1 cellular context compared by ENCODE assay signal in the genomic region with DNA sequence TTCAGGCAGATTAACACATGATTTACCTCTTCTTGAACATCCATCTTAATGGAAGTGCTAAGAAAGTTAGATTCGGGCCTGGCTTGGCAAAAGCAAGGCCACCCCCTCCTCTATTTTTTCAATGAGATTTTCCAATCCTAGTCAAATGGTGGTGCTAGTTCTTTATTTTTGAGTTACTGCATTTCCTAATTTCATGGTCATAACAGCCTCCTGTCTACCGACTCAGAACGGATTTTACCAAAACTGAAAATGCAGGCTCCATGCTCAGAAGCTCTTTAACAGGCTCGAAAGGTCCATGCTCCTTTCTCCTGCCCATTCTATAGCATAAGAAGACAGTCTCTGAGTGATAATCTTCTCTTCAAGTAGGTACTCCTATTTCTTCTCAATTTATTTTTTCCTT.
TF ChIP-seq lines count a peak whose summit lies in the region.

No MANE protein-coding gene starts in this region.

TF ChIP-seq in GM23338, 12 proteins besides CTCF, POLR2A, EP300 and RAD21:
- TF ChIP-seq, protein P1, sequence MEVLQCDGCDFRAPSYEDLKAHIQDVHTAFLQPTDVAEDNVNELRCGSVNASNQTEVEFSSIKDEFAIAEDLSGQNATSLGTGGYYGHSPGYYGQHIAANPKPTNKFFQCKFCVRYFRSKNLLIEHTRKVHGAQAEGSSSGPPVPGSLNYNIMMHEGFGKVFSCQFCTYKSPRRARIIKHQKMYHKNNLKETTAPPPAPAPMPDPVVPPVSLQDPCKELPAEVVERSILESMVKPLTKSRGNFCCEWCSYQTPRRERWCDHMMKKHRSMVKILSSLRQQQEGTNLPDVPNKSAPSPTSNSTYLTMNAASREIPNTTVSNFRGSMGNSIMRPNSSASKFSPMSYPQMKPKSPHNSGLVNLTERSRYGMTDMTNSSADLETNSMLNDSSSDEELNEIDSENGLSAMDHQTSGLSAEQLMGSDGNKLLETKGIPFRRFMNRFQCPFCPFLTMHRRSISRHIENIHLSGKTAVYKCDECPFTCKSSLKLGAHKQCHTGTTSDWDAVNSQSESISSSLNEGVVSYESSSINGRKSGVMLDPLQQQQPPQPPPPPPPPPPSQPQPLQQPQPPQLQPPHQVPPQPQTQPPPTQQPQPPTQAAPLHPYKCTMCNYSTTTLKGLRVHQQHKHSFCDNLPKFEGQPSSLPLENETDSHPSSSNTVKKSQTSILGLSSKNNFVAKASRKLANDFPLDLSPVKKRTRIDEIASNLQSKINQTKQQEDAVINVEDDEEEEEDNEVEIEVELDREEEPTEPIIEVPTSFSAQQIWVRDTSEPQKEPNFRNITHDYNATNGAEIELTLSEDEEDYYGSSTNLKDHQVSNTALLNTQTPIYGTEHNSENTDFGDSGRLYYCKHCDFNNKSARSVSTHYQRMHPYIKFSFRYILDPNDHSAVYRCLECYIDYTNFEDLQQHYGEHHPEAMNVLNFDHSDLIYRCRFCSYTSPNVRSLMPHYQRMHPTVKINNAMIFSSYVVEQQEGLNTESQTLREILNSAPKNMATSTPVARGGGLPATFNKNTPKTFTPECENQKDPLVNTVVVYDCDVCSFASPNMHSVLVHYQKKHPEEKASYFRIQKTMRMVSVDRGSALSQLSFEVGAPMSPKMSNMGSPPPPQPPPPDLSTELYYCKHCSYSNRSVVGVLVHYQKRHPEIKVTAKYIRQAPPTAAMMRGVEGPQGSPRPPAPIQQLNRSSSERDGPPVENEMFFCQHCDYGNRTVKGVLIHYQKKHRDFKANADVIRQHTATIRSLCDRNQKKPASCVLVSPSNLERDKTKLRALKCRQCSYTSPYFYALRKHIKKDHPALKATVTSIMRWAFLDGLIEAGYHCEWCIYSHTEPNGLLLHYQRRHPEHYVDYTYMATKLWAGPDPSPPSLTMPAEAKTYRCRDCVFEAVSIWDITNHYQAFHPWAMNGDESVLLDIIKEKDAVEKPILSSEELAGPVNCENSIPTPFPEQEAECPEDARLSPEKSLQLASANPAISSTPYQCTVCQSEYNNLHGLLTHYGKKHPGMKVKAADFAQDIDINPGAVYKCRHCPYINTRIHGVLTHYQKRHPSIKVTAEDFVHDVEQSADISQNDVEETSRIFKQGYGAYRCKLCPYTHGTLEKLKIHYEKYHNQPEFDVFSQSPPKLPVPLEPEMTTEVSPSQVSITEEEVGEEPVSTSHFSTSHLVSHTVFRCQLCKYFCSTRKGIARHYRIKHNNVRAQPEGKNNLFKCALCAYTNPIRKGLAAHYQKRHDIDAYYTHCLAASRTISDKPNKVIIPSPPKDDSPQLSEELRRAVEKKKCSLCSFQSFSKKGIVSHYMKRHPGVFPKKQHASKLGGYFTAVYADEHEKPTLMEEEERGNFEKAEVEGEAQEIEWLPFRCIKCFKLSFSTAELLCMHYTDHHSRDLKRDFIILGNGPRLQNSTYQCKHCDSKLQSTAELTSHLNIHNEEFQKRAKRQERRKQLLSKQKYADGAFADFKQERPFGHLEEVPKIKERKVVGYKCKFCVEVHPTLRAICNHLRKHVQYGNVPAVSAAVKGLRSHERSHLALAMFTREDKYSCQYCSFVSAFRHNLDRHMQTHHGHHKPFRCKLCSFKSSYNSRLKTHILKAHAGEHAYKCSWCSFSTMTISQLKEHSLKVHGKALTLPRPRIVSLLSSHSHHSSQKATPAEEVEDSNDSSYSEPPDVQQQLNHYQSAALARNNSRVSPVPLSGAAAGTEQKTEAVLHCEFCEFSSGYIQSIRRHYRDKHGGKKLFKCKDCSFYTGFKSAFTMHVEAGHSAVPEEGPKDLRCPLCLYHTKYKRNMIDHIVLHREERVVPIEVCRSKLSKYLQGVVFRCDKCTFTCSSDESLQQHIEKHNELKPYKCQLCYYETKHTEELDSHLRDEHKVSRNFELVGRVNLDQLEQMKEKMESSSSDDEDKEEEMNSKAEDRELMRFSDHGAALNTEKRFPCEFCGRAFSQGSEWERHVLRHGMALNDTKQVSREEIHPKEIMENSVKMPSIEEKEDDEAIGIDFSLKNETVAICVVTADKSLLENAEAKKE (CRISPR knock-in tag; IDR thresholded peaks at IDR 0.05), result no peak
- TF ChIP-seq POLR2AphosphoS5 (IDR thresholded peaks at IDR 0.05; ENCODE audit: low read depth) (no peak), NANOG (IDR thresholded peaks at IDR 0.05; ENCODE audit: borderline replicate concordance) (no peak), STAT1 (IDR thresholded peaks at IDR 0.05; ENCODE audit: unreplicated experiment) (no peak), CREB1 (CRISPR knock-in tag; IDR thresholded peaks at IDR 0.05; ENCODE audit: low read depth) (no peak), EZH2phosphoT487 (IDR thresholded peaks at IDR 0.05; ENCODE audit: unreplicated experiment) (no peak), ZNF331 (CRISPR knock-in tag; IDR thresholded peaks at IDR 0.05; ENCODE audit: low read depth) (no peak), JUNB (IDR thresholded peaks at IDR 0.05; ENCODE audit: unreplicated experiment) (no peak), EZH2 (IDR thresholded peaks at IDR 0.05; ENCODE audit: low read depth, unreplicated experiment) (no peak), ZNF114 (CRISPR knock-in tag; IDR thresholded peaks at IDR 0.05) (no peak)
- TF ChIP-seq, protein P2, sequence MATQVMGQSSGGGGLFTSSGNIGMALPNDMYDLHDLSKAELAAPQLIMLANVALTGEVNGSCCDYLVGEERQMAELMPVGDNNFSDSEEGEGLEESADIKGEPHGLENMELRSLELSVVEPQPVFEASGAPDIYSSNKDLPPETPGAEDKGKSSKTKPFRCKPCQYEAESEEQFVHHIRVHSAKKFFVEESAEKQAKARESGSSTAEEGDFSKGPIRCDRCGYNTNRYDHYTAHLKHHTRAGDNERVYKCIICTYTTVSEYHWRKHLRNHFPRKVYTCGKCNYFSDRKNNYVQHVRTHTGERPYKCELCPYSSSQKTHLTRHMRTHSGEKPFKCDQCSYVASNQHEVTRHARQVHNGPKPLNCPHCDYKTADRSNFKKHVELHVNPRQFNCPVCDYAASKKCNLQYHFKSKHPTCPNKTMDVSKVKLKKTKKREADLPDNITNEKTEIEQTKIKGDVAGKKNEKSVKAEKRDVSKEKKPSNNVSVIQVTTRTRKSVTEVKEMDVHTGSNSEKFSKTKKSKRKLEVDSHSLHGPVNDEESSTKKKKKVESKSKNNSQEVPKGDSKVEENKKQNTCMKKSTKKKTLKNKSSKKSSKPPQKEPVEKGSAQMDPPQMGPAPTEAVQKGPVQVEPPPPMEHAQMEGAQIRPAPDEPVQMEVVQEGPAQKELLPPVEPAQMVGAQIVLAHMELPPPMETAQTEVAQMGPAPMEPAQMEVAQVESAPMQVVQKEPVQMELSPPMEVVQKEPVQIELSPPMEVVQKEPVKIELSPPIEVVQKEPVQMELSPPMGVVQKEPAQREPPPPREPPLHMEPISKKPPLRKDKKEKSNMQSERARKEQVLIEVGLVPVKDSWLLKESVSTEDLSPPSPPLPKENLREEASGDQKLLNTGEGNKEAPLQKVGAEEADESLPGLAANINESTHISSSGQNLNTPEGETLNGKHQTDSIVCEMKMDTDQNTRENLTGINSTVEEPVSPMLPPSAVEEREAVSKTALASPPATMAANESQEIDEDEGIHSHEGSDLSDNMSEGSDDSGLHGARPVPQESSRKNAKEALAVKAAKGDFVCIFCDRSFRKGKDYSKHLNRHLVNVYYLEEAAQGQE (IDR thresholded peaks at IDR 0.05; ENCODE audit: unreplicated experiment), result no peak
- TF ChIP-seq, protein P3, sequence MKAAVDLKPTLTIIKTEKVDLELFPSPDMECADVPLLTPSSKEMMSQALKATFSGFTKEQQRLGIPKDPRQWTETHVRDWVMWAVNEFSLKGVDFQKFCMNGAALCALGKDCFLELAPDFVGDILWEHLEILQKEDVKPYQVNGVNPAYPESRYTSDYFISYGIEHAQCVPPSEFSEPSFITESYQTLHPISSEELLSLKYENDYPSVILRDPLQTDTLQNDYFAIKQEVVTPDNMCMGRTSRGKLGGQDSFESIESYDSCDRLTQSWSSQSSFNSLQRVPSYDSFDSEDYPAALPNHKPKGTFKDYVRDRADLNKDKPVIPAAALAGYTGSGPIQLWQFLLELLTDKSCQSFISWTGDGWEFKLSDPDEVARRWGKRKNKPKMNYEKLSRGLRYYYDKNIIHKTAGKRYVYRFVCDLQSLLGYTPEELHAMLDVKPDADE (IDR thresholded peaks at IDR 0.05), result no peak
